In the genomic region with DNA sequence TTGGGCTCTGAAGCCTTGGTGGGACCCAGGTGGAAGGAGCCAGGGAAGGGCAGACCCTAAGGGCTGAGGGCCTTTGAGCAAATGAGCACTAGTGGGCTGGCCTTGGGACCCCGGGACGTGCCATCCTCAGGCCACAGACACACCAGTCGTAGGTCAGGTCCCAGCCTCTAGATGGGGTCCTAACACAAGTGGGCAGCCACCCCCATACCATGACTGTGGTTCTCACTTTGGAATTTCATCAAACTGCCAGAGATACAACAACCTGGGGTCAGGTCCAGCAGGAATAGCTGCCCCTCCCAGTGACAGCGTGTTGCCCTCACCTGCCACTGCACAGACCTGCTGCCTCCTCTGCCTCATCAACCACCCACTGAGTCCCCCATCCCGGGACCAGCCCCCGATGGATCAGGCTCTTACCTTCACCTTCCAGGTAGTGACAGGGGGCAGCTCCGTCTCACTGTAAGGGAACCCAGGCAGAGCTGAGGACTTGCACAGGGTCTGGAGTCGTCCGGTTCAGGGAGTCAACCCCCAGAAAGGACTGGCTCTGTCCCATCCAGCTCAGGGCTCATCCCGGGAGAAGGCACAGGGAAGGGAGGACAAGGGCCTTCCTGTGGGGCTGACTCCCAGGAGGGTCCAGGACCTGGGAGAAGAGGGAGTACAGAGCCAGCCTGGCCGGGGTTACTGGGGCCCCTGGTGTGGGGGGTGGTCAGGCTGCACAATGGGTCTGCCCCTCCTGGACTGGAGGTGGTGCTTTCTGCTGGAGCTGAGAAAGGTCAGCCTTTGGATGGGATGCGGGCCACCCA, we compare ENCODE assay signal across 23 cellular contexts. TPM values are rescaled to one million over a fixed set of nuclear protein-coding genes. Genes with fewer than 3 reads are reported as not detected.
A peak's percentile ranks its signal among the peaks of the same experiment; 100 is the strongest.
DNase-seq lines count a peak whose midpoint lies in the region; ATAC-seq, FAIRE-seq and TF ChIP-seq lines count a peak whose summit lies in the region.
"Had no signal": no experiment of that assay in that cellular context is flagged by ENCODE, and none has a peak within 500 bp of the region (broad histone marks: within the 10 kb centered on the region; RNA-seq: fewer than 3 reads in every experiment).

No MANE protein-coding gene starts in this region.

- no peaks in the 10 kb centered on the region for H3K9me1 ChIP-seq in K562 (ENCODE audit: control insufficient read depth, insufficient read depth, low read length)

- no peaks in the 10 kb centered on the region for H3K79me2 ChIP-seq in GM23338 (replicated peaks; ENCODE audit: insufficient read depth)
- no peaks in the 10 kb centered on the region for H3K79me2 ChIP-seq in K562 (ENCODE audit: control insufficient read depth, insufficient read depth, low read length)
- no peaks in the 10 kb centered on the region for H3K79me2 ChIP-seq in osteoblast (ENCODE audit: insufficient read depth, low read length)

- 0 out of 4 replicates have a peak, but pooled peaks of 1 of the 2 experiments have one; percentile 12 for TF ChIP-seq RAD21 in K562 (CRISPR knock-in tag; conservative IDR thresholded peaks at IDR 0.05 in 1 of 2, IDR thresholded peaks at IDR 0.05 in 1 of 2)

- TF ChIP-seq POLR2A in K562 (conservative IDR thresholded peaks at IDR 0.05) = no peak

- POLR2A ChIA-PET in K562 (lab: Yijun Ruan, JAX) = interaction anchor here (0.7 kb wide), 1 partner anchor 101 kb away, joined by 3 read pairs; no protein-coding TSS in a partner anchor

- CTCF ChIA-PET in K562 (lab: Yijun Ruan, JAX; ENCODE audit: low intra/inter-chr PET ratio) = no interaction called here

- H3K4me3 ChIP-seq in GM23338 = no peak overlapping the region
- H3K4me3 ChIP-seq in K562 = no peak overlapping the region
- H3K4me3 ChIP-seq in osteoblast (ENCODE audit: insufficient read depth, low read length) = no peak overlapping the region
- H3K4me3 ChIP-seq: A549, BLaER1 had no signal

- no peaks in the 10 kb centered on the region for H3K9me3 ChIP-seq in K562 (replicated peaks; ENCODE audit: control insufficient read depth, insufficient read depth, low read depth, low read length)
- H3K9me3 ChIP-seq in osteoblast (ENCODE audit: low read depth, low read length) = no peaks in the 10 kb centered on the region
- H3K9me3 ChIP-seq: A549, BLaER1 had no signal

- under 1% methylated on average over 12 of the region's 12 CpGs for WGBS in K562 (ENCODE audit: insufficient coverage, low coverage, missing lambda C conversion rate)

- peaks cover 9% of the 10 kb centered on the region for H3K27me3 Mint-ChIP-seq in GM23338 (ENCODE audit: insufficient read depth, low read depth, poor library complexity)

- H3K4me1 ChIP-seq in GM23338 (ENCODE audit: insufficient read depth) (no peaks in the 10 kb centered on the region), K562 (replicated peaks in 1 of 2; ENCODE audit: control insufficient read depth in 2 of 2, insufficient read depth in 2 of 2, low read length in 2 of 2) (no peaks in the 10 kb centered on the region), osteoblast (ENCODE audit: insufficient read depth, low read length) (no peaks in the 10 kb centered on the region)
- H3K4me1 ChIP-seq: A549, BLaER1 had no signal

- H3K4me2 ChIP-seq in GM23338 (no peak overlapping the region), K562 (ENCODE audit: insufficient read depth, low read length) (no peak overlapping the region), osteoblast (ENCODE audit: insufficient read depth, low read length) (no peak overlapping the region)
- H3K4me2 ChIP-seq: A549, BLaER1, KMS-11 had no signal

- H3K36me3 ChIP-seq in GM23338 (ENCODE audit: insufficient read depth) = no peaks in the 10 kb centered on the region
- no peaks in the 10 kb centered on the region for H3K36me3 ChIP-seq in K562 (ENCODE audit: control insufficient read depth, insufficient read depth, low read length)
- H3K36me3 ChIP-seq in osteoblast (ENCODE audit: insufficient read depth, low read length) = no peaks in the 10 kb centered on the region
- H3K36me3 ChIP-seq: BLaER1 had no signal

- no peak overlapping the region for H3K27ac ChIP-seq in GM23338 (ENCODE audit: low read depth)
- no peak overlapping the region for H3K27ac ChIP-seq in K562 (ENCODE audit: extremely low read depth, low read depth, low read length)
- H3K27ac ChIP-seq in osteoblast (ENCODE audit: low read depth, low read length) = no peak overlapping the region
- H3K27ac ChIP-seq: A549, BLaER1, KMS-11 had no signal

- BruUV-seq in K562 (replicated peaks; lab: Mats Ljungman, UMichigan) = no TSS peak

- no peaks in the 10 kb centered on the region for H3K9me2 ChIP-seq in GM23338 (ENCODE audit: insufficient read depth)

- FAIRE-seq in K562 (lab: Jason Lieb, UNC) = no peak
- FAIRE-seq: A549, RCC 7860 had no signal

- H3K9ac ChIP-seq in K562 (ENCODE audit: insufficient read depth in 1 of 2, low read depth in 2 of 2, low read length in 2 of 2) = no peak overlapping the region
- H3K9ac ChIP-seq: BLaER1, KMS-11 had no signal

- no peaks in the 10 kb centered on the region; the same call in 2 of the 3 replicates for H3K4me1 Mint-ChIP-seq in GM23338
- H3K4me1 Mint-ChIP-seq: CD8-positive, alpha-beta memory T cell had no signal

- TF ChIP-seq EP300 in K562 (IDR thresholded peaks at IDR 0.05; ENCODE audit: low read length) = no peak

- no peak overlapping the region for H3K27ac Mint-ChIP-seq in GM23338
- H3K27ac Mint-ChIP-seq: CD8-positive, alpha-beta memory T cell; HFFc6 had no signal

- no peak overlapping the region for H3K4me3 Mint-ChIP-seq in GM23338
- H3K4me3 Mint-ChIP-seq: CD8-positive, alpha-beta memory T cell; HFFc6 had no signal

- H4K20me1 ChIP-seq in GM23338 (replicated peaks; ENCODE audit: insufficient read depth) (no peaks in the 10 kb centered on the region), K562 (replicated peaks; ENCODE audit: control insufficient read depth, insufficient read depth, low read length) (no peaks in the 10 kb centered on the region), osteoblast (ENCODE audit: insufficient read depth, low read length) (no peaks in the 10 kb centered on the region)
- H4K20me1 ChIP-seq: BLaER1 had no signal

- H3F3A ChIP-seq in GM23338 (replicated peaks; ENCODE audit: low read depth) = no peaks in the 10 kb centered on the region

- TF ChIP-seq CTCF in GM23338 (conservative IDR thresholded peaks at IDR 0.05; ENCODE audit: low read depth in 2 of 2) (peak in 1 of 2 experiments; percentile 61; a peak in 2 of 4 replicates), K562 (IDR thresholded peaks at IDR 0.05 in 2 of 3, conservative IDR thresholded peaks at IDR 0.05 in 1 of 3; ENCODE audit: insufficient read depth in 2 of 3, low read depth in 1 of 3, low read length in 3 of 3) (peak in 1 of 3 experiments; percentile 3; a peak in 1 of 6 replicates), osteoblast (IDR thresholded peaks at IDR 0.05; ENCODE audit: extremely low read depth, low read depth, low read length) (no peak)

- no peaks in the 10 kb centered on the region; the same call in 2 of the 3 replicates for H3K36me3 Mint-ChIP-seq in GM23338 (ENCODE audit: low read depth)
- H3K36me3 Mint-ChIP-seq: CD8-positive, alpha-beta memory T cell had no signal

- ATAC-seq in GM23338 (peak; percentile 55; the same call in 2 of the 3 replicates), K562 (peak; percentile 26; the same call in 1 of the 3 replicates)
- ATAC-seq: A549, Right ventricle myocardium inferior had no signal

- intact Hi-C loops in K562 (cut with micrococcal nuclease) = no loop called here

- DNase-seq in GM23338 (ENCODE audit: low spot score) (peak; percentile 18), K562 (ENCODE audit: extremely low read depth in 1 of 4, low spot score in 3 of 4) (no peak), islet precursor cell (peak; percentile 49), osteoblast (ENCODE audit: insufficient read length, low spot score, missing footprints) (peak; percentile 23), hypothalamus (lab: John Stamatoyannopoulos, UW) (no peak)
- DNase-seq in stimulated activated naive CD4-positive, alpha-beta T cell treated with Interleukin-2 at 50 U/mL for 16 hours (lab: John Stamatoyannopoulos, UW) = no peak
- DNase-seq in stimulated activated naive CD4-positive, alpha-beta T cell (lab: John Stamatoyannopoulos, UW) = no peak
- DNase-seq: CD8-positive, alpha-beta memory T cell; DMS79 treated with DMSO at 0.1 percent for 48 hours; GOT3; HFFc6; MV-4-11; NCI-H1417; NCI-H187; NCI-H2107; NCI-H510A; NCI-H748 treated with DMSO at 0.1 percent for 48 hours had no signal

- H2AFZ ChIP-seq in GM23338 (no peak overlapping the region), K562 (ENCODE audit: low read depth, low read length) (no peak overlapping the region), osteoblast (ENCODE audit: low read length) (no peak overlapping the region)

- peaks cover 5% of the 10 kb centered on the region; the same call in 1 of the 3 replicates for H3K9me3 Mint-ChIP-seq in GM23338
- H3K9me3 Mint-ChIP-seq: HFFc6 had no signal

- H3K27me3 ChIP-seq in GM23338 (ENCODE audit: insufficient read depth) (no peaks in the 10 kb centered on the region), K562 (ENCODE audit: control insufficient read depth in 2 of 2, insufficient read depth in 2 of 2, low read length in 2 of 2) (peaks cover 0 to 18% of the 10 kb centered on the region in 2 experiments; a peak in 2 of 5 replicates), osteoblast (ENCODE audit: insufficient read depth, low read length) (no peaks in the 10 kb centered on the region)
- H3K27me3 ChIP-seq: BLaER1 had no signal

- in situ Hi-C loops in K562 (cut with MboI) = no loop called here

TF ChIP-seq in K562, 482 proteins besides CTCF, POLR2A, EP300 and RAD21 (continues in another document):
- no peak for TF ChIP-seq ZNF165 (CRISPR knock-in tag; IDR thresholded peaks at IDR 0.05; ENCODE audit: borderline replicate concordance)

RNA-seq across cellular contexts. Expression of gene LGALS9, which starts 40.0 kb away (rescaled TPM):
- 0.73 and 1.6 TPM in 2 replicates for total RNA-seq in GM23338 (2014; rRNA removed; shearing (Covaris generic))
- polyA plus RNA-seq in GM23338 (2016; fragmentation: Nextera tagmentation; extraction: Ambion mirVana) = 0.48 and 1.8 TPM in 2 replicates
- 22.6 and 54.0 TPM in 2 replicates for total RNA-seq in K562 (2011; cell fraction: chromatin; rRNA removed; ENCODE audit: low replicate concordance)
- total RNA-seq in K562 (2011; cell fraction: nucleolus; rRNA removed) = 22.5 and 24.7 TPM in 2 replicates
- 26.1 and 40.6 TPM in 2 replicates for total RNA-seq in K562 (2011; cell fraction: nucleoplasm; rRNA removed)
- 2.8 and 3.0 TPM in 2 replicates for total RNA-seq in K562 (2014; rRNA removed)
- 1.7 and 2.0 TPM in 2 replicates for total RNA-seq in K562 (2014; rRNA removed; fragmentation: Illumina TruSeq; extraction: Trizol)
- total RNA-seq in K562 (2015; rRNA removed; fragmentation: Illumina TruSeq; extraction: Trizol) = 3.7 and 4.8 TPM in 2 replicates
- 4.6 and 5.0 TPM in 2 replicates for total RNA-seq in K562 (2021)
- polyA plus RNA-seq in K562 (2011; rRNA removed) = 1.5 and 7.3 TPM in 2 replicates
- polyA plus RNA-seq in K562 (2011; cell fraction: cytosol; rRNA removed) = 3.5 and 4.4 TPM in 2 replicates
- polyA plus RNA-seq in K562 (2011; cell fraction: nucleus; rRNA removed) = 11.1 and 15.7 TPM in 2 replicates
- polyA plus RNA-seq in K562 (2012) = 9.1 and 14.2 TPM in 2 replicates
- polyA plus RNA-seq in K562 (2014; fragmentation: Illumina TruSeq; extraction: Trizol) = 3.8 and 5.8 TPM in 2 replicates
- polyA plus RNA-seq in K562 (2014; fragmentation: Nextera tagmentation; extraction: Ambion mirVana) = under 1 TPM; 0.45 to 0.77 TPM
- polyA plus RNA-seq in K562 (2014; rRNA removed) = 5.6 and 6.9 TPM in 2 replicates
- polyA minus RNA-seq in K562 (2011; rRNA and poly(A)+ RNA removed) = 3.0 and 4.4 TPM in 2 replicates
- polyA minus RNA-seq in K562 (2011; cell fraction: cytosol; rRNA and poly(A)+ RNA removed) = 1.9 and 2.5 TPM in 2 replicates
- 3.1 and 7.2 TPM in 2 replicates for polyA minus RNA-seq in K562 (2011; cell fraction: nucleus; rRNA and poly(A)+ RNA removed)
- 1.4 and 4.7 TPM in 2 replicates for total RNA-seq in osteoblast
- total RNA-seq: SK-MEL-5 had no signal

Comparison
In these comparisons a context has a peak if more than half of its experiments do, and no peak if none do; other contexts are left out.
1. DNase-seq: peak in GM23338 (single experiment), islet precursor cell (single experiment) and osteoblast (single experiment); none in K562 (0 of 4), hypothalamus (0 of 51), stimulated activated naive CD4-positive, alpha-beta T cell treated with Interleukin-2 at 50 U/mL for 16 hours (single experiment) and stimulated activated naive CD4-positive, alpha-beta T cell (0 of 6).